Comparison of ENCODE assay signal across 8 cellular contexts in genomic region chr17:58666858-58667267, GRCh38. TPM values are rescaled to one million over a fixed set of nuclear protein-coding genes. Genes with fewer than 3 reads are reported as not detected.
A peak's percentile ranks its signal among the peaks of the same experiment; 100 is the strongest.
DNase-seq lines count a peak whose midpoint lies in the region; ATAC-seq and TF ChIP-seq lines count a peak whose summit lies in the region.

No MANE protein-coding gene starts in this region.

- H3K4me1 ChIP-seq in colonic mucosa (no peaks in the 10 kb centered on the region), tibial artery (no peaks in the 10 kb centered on the region)

- peak overlapping the region in 1 of 3 donors; percentile 52 for H3K27ac Mint-ChIP-seq in IgD-negative memory B cell
- H3K27ac Mint-ChIP-seq in T-helper 1 cell treated with Interleukin-12 subunit alpha and Interleukin-12 subunit beta and Interleukin-4 antibody, amounts not matched to agents 30 μg/mL and 1 μg/mL, for 36 hours, result no peak overlapping the region

- peak overlapping the region in 1 of 2 donors; percentile 23 for H3K9ac ChIP-seq in colonic mucosa (ENCODE audit: low read depth in 2 of 2, low read length in 2 of 2)

- no peaks in the 10 kb centered on the region for H3K36me3 Mint-ChIP-seq in IgD-negative memory B cell
- no peaks in the 10 kb centered on the region for H3K36me3 Mint-ChIP-seq in T-helper 1 cell treated with Interleukin-12 subunit alpha and Interleukin-12 subunit beta and Interleukin-4 antibody, amounts not matched to agents 30 μg/mL and 1 μg/mL, for 36 hours (ENCODE audit: low read depth)

- H3K36me3 ChIP-seq in colonic mucosa, result no peaks in the 10 kb centered on the region
- no peaks in the 10 kb centered on the region for H3K36me3 ChIP-seq in tibial artery

- H3K4me3 ChIP-seq in colonic mucosa, result peak overlapping the region; percentile 10
- no peak overlapping the region for H3K4me3 ChIP-seq in tibial artery

- peak; percentile 77 for DNase-seq in colonic mucosa
- DNase-seq in midbrain (lab: John Stamatoyannopoulos, UW), result peak; percentile 27
- peak; percentile 69 to 85 for DNase-seq in tibial artery

- intact Hi-C loops in colonic mucosa (cut with DNase I) (no loop called here), tibial artery (cut with DNase I; ENCODE audit: low total_unique reads) (no loop called here)

- H3K27ac ChIP-seq in colonic mucosa, result peak overlapping the region; percentile 52
- no peak overlapping the region for H3K27ac ChIP-seq in tibial artery

- no peaks in the 10 kb centered on the region for H3K27me3 ChIP-seq in colonic mucosa
- no peaks in the 10 kb centered on the region for H3K27me3 ChIP-seq in tibial artery

- TF ChIP-seq CTCF in colonic mucosa (IDR thresholded peaks at IDR 0.05) (no peak), tibial artery (IDR thresholded peaks at IDR 0.05) (no peak)

- H3K27me3 Mint-ChIP-seq in IgD-negative memory B cell, result peaks cover 14% of the 10 kb centered on the region
- peaks cover 17% of the 10 kb centered on the region for H3K27me3 Mint-ChIP-seq in T-helper 1 cell treated with Interleukin-12 subunit alpha and Interleukin-12 subunit beta and Interleukin-4 antibody, amounts not matched to agents 30 μg/mL and 1 μg/mL, for 36 hours (ENCODE audit: low read depth)

- H3K9me3 ChIP-seq in colonic mucosa, result no peaks in the 10 kb centered on the region
- no peaks in the 10 kb centered on the region for H3K9me3 ChIP-seq in tibial artery

- H3K4me3 Mint-ChIP-seq in IgD-negative memory B cell, result peak overlapping the region; percentile 5 to 88 (median 80)
- H3K4me3 Mint-ChIP-seq in T-helper 1 cell treated with Interleukin-12 subunit alpha and Interleukin-12 subunit beta and Interleukin-4 antibody, amounts not matched to agents 30 μg/mL and 1 μg/mL, for 36 hours, result peak overlapping the region; percentile 54

- H3K9me3 Mint-ChIP-seq in IgD-negative memory B cell, result no peaks in the 10 kb centered on the region
- no peaks in the 10 kb centered on the region for H3K9me3 Mint-ChIP-seq in T-helper 1 cell treated with Interleukin-12 subunit alpha and Interleukin-12 subunit beta and Interleukin-4 antibody, amounts not matched to agents 30 μg/mL and 1 μg/mL, for 36 hours

- H3K4me1 Mint-ChIP-seq in IgD-negative memory B cell, result peaks cover 0 to 8% (median 4%) of the 10 kb centered on the region in 3 donors
- H3K4me1 Mint-ChIP-seq in T-helper 1 cell treated with Interleukin-12 subunit alpha and Interleukin-12 subunit beta and Interleukin-4 antibody, amounts not matched to agents 30 μg/mL and 1 μg/mL, for 36 hours (ENCODE audit: low read depth), result peaks cover 10% of the 10 kb centered on the region

- no peak for ATAC-seq in HG03159 (IDR thresholded peaks at IDR 0.05; ENCODE audit: unreplicated experiment)
- no peak for ATAC-seq in GM21447 (IDR thresholded peaks at IDR 0.05; ENCODE audit: unreplicated experiment)
- no peak for ATAC-seq in GM21786 (IDR thresholded peaks at IDR 0.05; ENCODE audit: unreplicated experiment)

RNA-seq across cellular contexts. Expression of gene TEX14, which starts 25.0 kb away (rescaled TPM):
- not detected for polyA plus RNA-seq in IgD-negative memory B cell
- total RNA-seq in colonic mucosa, result under 1 TPM in 1 of 2 donors, not detected in 1; 0.10 TPM

RNA-seq across cellular contexts. Expression of gene RAD51C, which starts 25.5 kb away (rescaled TPM):
- 36.1 TPM for polyA plus RNA-seq in IgD-negative memory B cell
- total RNA-seq in colonic mucosa, result 10 to 100 TPM; 13.2 to 20.2 TPM

Comparison
In these comparisons a context has a peak if more than half of its experiments do, and no peak if none do; other contexts are left out.
1. DNase-seq: peak in every context shown above with its lines; median percentile 77 in colonic mucosa; 77 in tibial artery; 27 in midbrain.